ENCODE assay signal across 8 cellular contexts in the genomic region with DNA sequence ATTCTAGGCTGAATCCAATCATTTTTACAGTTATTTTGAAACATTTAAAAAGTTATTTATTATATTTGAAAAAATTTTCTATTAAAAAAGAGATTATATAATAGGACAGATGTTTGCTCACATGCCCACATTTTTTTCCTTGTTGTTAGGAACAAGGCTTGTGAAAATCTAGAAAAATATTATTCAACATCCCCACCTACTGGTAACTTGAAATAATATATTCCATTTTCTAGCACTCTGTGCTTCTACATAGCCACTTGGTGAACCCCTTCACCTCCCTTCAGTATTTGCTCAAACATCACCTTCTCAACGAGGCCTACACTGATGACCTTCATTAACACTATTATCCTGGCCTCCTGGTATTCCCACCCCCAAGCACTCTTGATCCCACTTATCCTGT. TPM values are rescaled to one million over a fixed set of nuclear protein-coding genes. Genes with fewer than 3 reads are reported as not detected.
DNase-seq lines count a peak whose midpoint lies in the region; ATAC-seq and TF ChIP-seq lines count a peak whose summit lies in the region.

No MANE protein-coding gene starts in this region.

- ATAC-seq in GM18519 (IDR thresholded peaks at IDR 0.05; ENCODE audit: low FRiP score, unreplicated experiment) (peak; percentile 60), HG03097 (IDR thresholded peaks at IDR 0.05; ENCODE audit: low FRiP score, unreplicated experiment) (no peak)

- DNase-seq in NCI-H1105 (lab: John Stamatoyannopoulos, UW) (peak; percentile 46), astrocyte of the cerebellum (ENCODE audit: low read depth) (peak; percentile 13), lung microvascular endothelial cell (ENCODE audit: low read depth in 2 of 2) (peak; percentile 40 to 60), COR-L47 (lab: John Stamatoyannopoulos, UW) (no peak)
- no peak for DNase-seq in activated CD4-positive, alpha-beta T cell treated with anti-CD3 and anti-CD28 coated beads, Interleukin-2, amount 50 U/mL, for 48 hours

- no peak overlapping the region for H3K27ac ChIP-seq in 22Rv1

- TF ChIP-seq CTCF in 22Rv1 (IDR thresholded peaks at IDR 0.05) (peak; percentile 37; the same call in 1 of the 2 replicates), astrocyte of the cerebellum (IDR thresholded peaks at IDR 0.05; ENCODE audit: low read depth, low read length, missing control alignments) (no peak)

- in situ Hi-C loops in astrocyte of the cerebellum (cut with HindIII; ENCODE audit: low sequenced_read_pairs) = no loop called here

- H3K4me3 ChIP-seq in astrocyte of the cerebellum (ENCODE audit: low read depth, low read length) = no peak overlapping the region

RNA-seq across cellular contexts. Expression of gene GPRC6A, which starts 18.4 kb away (rescaled TPM):
- total RNA-seq in lung microvascular endothelial cell = not detected in 2 replicates

RNA-seq across cellular contexts. Expression of gene RFX6, which starts 29.8 kb away (rescaled TPM):
- not detected in 2 replicates for total RNA-seq in lung microvascular endothelial cell

Comparison
In these comparisons a context has a peak if more than half of its experiments do, and no peak if none do; other contexts are left out.
1. DNase-seq: peak in NCI-H1105 (single experiment), astrocyte of the cerebellum (single experiment) and lung microvascular endothelial cell (2 of 2); none in activated CD4-positive, alpha-beta T cell treated with anti-CD3 and anti-CD28 coated beads, Interleukin-2, amount 50 U/mL, for 48 hours (0 of 2) and COR-L47 (single experiment).